12 cellular contexts compared by ENCODE assay signal in the genomic region with DNA sequence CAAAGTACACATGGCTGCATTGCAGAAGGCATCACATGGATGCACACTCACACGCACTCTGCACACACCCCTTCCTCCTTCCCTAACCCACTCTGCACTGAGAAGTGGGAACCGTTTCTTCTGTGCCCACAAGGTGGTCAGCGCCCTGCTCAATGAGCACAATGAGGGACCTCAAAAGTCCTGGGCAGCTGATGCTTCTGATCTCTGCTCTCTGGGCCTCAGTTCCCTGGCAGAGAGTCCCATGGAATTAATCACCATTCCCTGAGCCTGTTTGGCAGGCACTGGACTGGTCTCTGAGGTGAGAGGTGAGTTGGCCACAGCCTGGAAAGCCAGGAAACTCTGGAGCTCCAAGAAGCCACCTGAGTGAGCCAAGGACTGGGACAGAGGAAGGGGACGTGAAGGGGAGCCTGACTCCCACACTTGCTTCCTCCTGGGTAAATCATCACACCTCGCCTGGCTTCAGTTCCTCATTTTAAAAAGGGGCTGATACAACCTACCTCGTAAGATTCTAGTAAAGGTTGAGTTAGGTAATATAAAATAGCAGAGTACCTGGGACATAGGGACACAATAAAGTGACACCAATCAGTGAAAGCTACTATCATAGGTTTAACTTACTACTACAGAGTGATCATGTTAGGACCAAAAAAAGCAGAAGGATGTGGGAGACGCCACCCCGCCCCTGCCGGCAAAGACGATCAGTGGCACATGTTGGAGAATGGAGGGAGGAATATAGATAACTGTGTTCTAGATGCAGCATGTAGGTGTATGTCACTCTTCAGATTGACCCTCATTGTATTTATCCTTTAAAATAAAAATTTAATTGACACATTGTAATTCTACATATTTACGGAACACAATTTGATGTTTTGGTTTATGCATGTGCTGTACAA. TPM values are rescaled to one million over a fixed set of nuclear protein-coding genes. Genes with fewer than 3 reads are reported as not detected.
A peak's percentile ranks its signal among the peaks of the same experiment; 100 is the strongest.
DNase-seq lines count a peak whose midpoint lies in the region; ATAC-seq and TF ChIP-seq lines count a peak whose summit lies in the region.
"Had no signal": no experiment of that assay in that cellular context is flagged by ENCODE, and none has a peak within 500 bp of the region (broad histone marks: within the 10 kb centered on the region; RNA-seq: fewer than 3 reads in every experiment).

No MANE protein-coding gene starts in this region.

- whole genome bisulfite sequencing in hepatocyte (ENCODE audit: low lambda C conversion rate, missing lambda C conversion rate) = 84% methylated on average over 11 of the region's 11 CpGs

- H4K20me1 ChIP-seq in OCI-LY3 (ENCODE audit: insufficient read depth, low read length) (no peaks in the 10 kb centered on the region), hepatocyte (ENCODE audit: insufficient read depth, poor library complexity, severe bottlenecking) (no peaks in the 10 kb centered on the region)

- H2AFZ ChIP-seq in OCI-LY3 (ENCODE audit: low read depth, low read length) (peak overlapping the region; percentile 75; the same call in 1 of the 2 replicates), hepatocyte (no peak overlapping the region)

- H3K79me2 ChIP-seq in OCI-LY3 (ENCODE audit: low read length) (no peaks in the 10 kb centered on the region), hepatocyte (no peaks in the 10 kb centered on the region)

- H3K9me3 ChIP-seq in OCI-LY3 (ENCODE audit: insufficient read depth, low read length) (0 out of 2 replicates have a peak, but pooled peaks cover 6% of the 10 kb centered on the region), hepatocyte (ENCODE audit: low read depth) (no peaks in the 10 kb centered on the region)
- H3K9me3 ChIP-seq: lower lobe of right lung had no signal

- H3K4me3 ChIP-seq in OCI-LY3 (ENCODE audit: low read length) (peak overlapping the region; percentile 62), hepatocyte (no peak overlapping the region)
- H3K4me3 ChIP-seq: lower lobe of right lung had no signal

- TF ChIP-seq CTCF in GM12874 (IDR thresholded peaks at IDR 0.05; ENCODE audit: insufficient read depth, low read depth, low read length) (peak; percentile 21; the same call in 1 of the 2 replicates), OCI-LY3 (IDR thresholded peaks at IDR 0.05; ENCODE audit: low read depth, low read length) (peak; percentile 22), hepatocyte (IDR thresholded peaks at IDR 0.05; ENCODE audit: poor library complexity) (no peak)

- no peaks in the 10 kb centered on the region for H3K9me2 ChIP-seq in hepatocyte (replicated peaks; ENCODE audit: insufficient read depth)

- H3K4me2 ChIP-seq in OCI-LY3 (ENCODE audit: low read length) (peak overlapping the region; percentile 80), hepatocyte (no peak overlapping the region)

- H3K4me1 ChIP-seq in OCI-LY3 (ENCODE audit: low read length) (peaks cover 20% of the 10 kb centered on the region), hepatocyte (ENCODE audit: insufficient read depth) (peaks cover 15% of the 10 kb centered on the region)
- H3K4me1 ChIP-seq: lower lobe of right lung had no signal

- no peaks in the 10 kb centered on the region for H3K36me3 ChIP-seq in OCI-LY3 (replicated peaks; ENCODE audit: low read depth, low read length)
- no peaks in the 10 kb centered on the region for H3K36me3 ChIP-seq in hepatocyte (replicated peaks; ENCODE audit: insufficient read depth, low read depth)
- H3K36me3 ChIP-seq: lower lobe of right lung had no signal

- H3K27ac ChIP-seq in OCI-LY3 (ENCODE audit: low read length) (no peak overlapping the region), hepatocyte (no peak overlapping the region)
- H3K27ac ChIP-seq: lower lobe of right lung had no signal

- no peak for DNase-seq in cerebellar nuclear complex (lab: John Stamatoyannopoulos, UW)
- DNase-seq in hepatocyte (ENCODE audit: low spot score) = no peak
- no peak for DNase-seq in NCI-H748 treated with DMSO at 0.1 percent for 48 hours (lab: John Stamatoyannopoulos, UW)
- DNase-seq in left cardiac atrium = no peak
- DNase-seq: lower lobe of right lung, NCI-H526 treated with DMSO at 0.1 percent for 48 hours had no signal

- peak overlapping the region; percentile 7; the same call in 1 of the 2 replicates for H3K9ac ChIP-seq in OCI-LY3 (ENCODE audit: low read length)

- intact Hi-C loops in left cardiac atrium (cut with DNase I) = no loop called here

- ATAC-seq in GM19463 (IDR thresholded peaks at IDR 0.05; ENCODE audit: unreplicated experiment) (peak; percentile 93), HG03025 (IDR thresholded peaks at IDR 0.05; ENCODE audit: low FRiP score, unreplicated experiment) (peak; percentile 85), left cardiac atrium (no peak)

- H3K27me3 ChIP-seq in OCI-LY3 (ENCODE audit: low read depth, low read length) (peaks cover 21% of the 10 kb centered on the region), hepatocyte (no peaks in the 10 kb centered on the region)

RNA-seq across cellular contexts. Expression of a gene that starts 21.1 kb away (rescaled TPM):
- total RNA-seq in hepatocyte = 4.0 and 9.8 TPM in 2 replicates
- 2.5 and 6.4 TPM in 2 replicates for polyA plus RNA-seq in hepatocyte
- 1 to 10 TPM in 1 of 2 donors, under 1 TPM in 1; 0.31 to 3.5 TPM for total RNA-seq in left cardiac atrium
- total RNA-seq: fibroblast of villous mesenchyme; T-helper 1 cell treated with Interleukin-12 subunit alpha and Interleukin-12 subunit beta and Interleukin-4 antibody, amounts not matched to agents 30 ng/mL and 1 ng/mL, for 36 hours had no signal

RNA-seq across cellular contexts. Expression of a gene that starts 52.9 kb away (rescaled TPM):
- total RNA-seq in hepatocyte (40.5 and 45.8 TPM in 2 replicates), left cardiac atrium (10 to 100 TPM; 19.4 to 21.0 TPM)
- polyA plus RNA-seq in hepatocyte = 21.5 and 30.9 TPM in 2 replicates

Comparison
In these comparisons a context has a peak if more than half of its experiments do, and no peak if none do; other contexts are left out.
1. ATAC-seq: peak in GM19463 (single experiment) and HG03025 (single experiment); none in left cardiac atrium (0 of 2).